Comparison of ENCODE assay signal across 17 cellular contexts in genomic region chr3:99760602-99761001, GRCh38. TPM values are rescaled to one million over a fixed set of nuclear protein-coding genes. Genes with fewer than 3 reads are reported as not detected.
A peak's percentile ranks its signal among the peaks of the same experiment; 100 is the strongest.
DNase-seq lines count a peak whose midpoint lies in the region; ATAC-seq and TF ChIP-seq lines count a peak whose summit lies in the region.
"Had no signal": no experiment of that assay in that cellular context is flagged by ENCODE, and none has a peak within 500 bp of the region (broad histone marks: within the 10 kb centered on the region; RNA-seq: fewer than 3 reads in every experiment).

No MANE protein-coding gene starts in this region.

- H3K4me1 Mint-ChIP-seq in chondrocyte (ENCODE audit: low read depth) = peaks cover 99% of the 10 kb centered on the region
- H3K4me1 Mint-ChIP-seq: CD14-positive monocyte had no signal

- H3K27me3 Mint-ChIP-seq in chondrocyte (ENCODE audit: low read depth) = no peaks in the 10 kb centered on the region

- in situ Hi-C loops in GM13976 (cut with MboI; ENCODE audit: low sequenced_read_pairs, unreplicated experiment) = loop anchor here (25.0 kb wide), 1 partner anchor 648 kb away; no protein-coding TSS in a partner anchor

- intact Hi-C loops in Right ventricle myocardium superior (cut with DNase I) (no loop called here), cardiac septum (cut with DNase I) (no loop called here), left ventricle myocardium superior (cut with micrococcal nuclease) (no loop called here), upper lobe of right lung (cut with DNase I) (no loop called here)

- no peaks in the 10 kb centered on the region for H3K36me3 ChIP-seq in upper lobe of right lung

- H3K36me3 Mint-ChIP-seq in chondrocyte (ENCODE audit: low read depth) = peaks cover 25% of the 10 kb centered on the region
- H3K36me3 Mint-ChIP-seq: CD14-positive monocyte had no signal

- H3K9me3 ChIP-seq in upper lobe of right lung = no peaks in the 10 kb centered on the region
- H3K9me3 ChIP-seq: Caco-2 had no signal

- H3K4me1 ChIP-seq in upper lobe of right lung = peaks cover 7% of the 10 kb centered on the region
- H3K4me1 ChIP-seq: Caco-2 had no signal

- no peak overlapping the region for H3K4me3 Mint-ChIP-seq in chondrocyte (ENCODE audit: unreplicated experiment)
- H3K4me3 Mint-ChIP-seq: CD14-positive monocyte had no signal

- H3K4me3 ChIP-seq in upper lobe of right lung = no peak overlapping the region

- H3K27ac Mint-ChIP-seq in chondrocyte (ENCODE audit: unreplicated experiment) = peak overlapping the region; percentile 85
- H3K27ac Mint-ChIP-seq: CD14-positive monocyte had no signal

- no peak overlapping the region for H3K27ac ChIP-seq in upper lobe of right lung
- H3K27ac ChIP-seq: KMS-11 had no signal

- peak; percentile 87 for ATAC-seq in Right ventricle myocardium superior (ENCODE audit: poor library complexity)
- peak; percentile 84 for ATAC-seq in left ventricle myocardium superior
- ATAC-seq in upper lobe of right lung = peak; percentile 35
- ATAC-seq in GM19455 (IDR thresholded peaks at IDR 0.05; ENCODE audit: unreplicated experiment) = no peak

- H3K27me3 ChIP-seq in upper lobe of right lung = no peaks in the 10 kb centered on the region

- no peak for DNase-seq in Right ventricle myocardium superior
- DNase-seq in cardiac septum (ENCODE audit: low spot score) = no peak
- DNase-seq in chondrocyte (ENCODE audit: low spot score) = no peak
- no peak for DNase-seq in left ventricle myocardium superior
- DNase-seq in upper lobe of right lung = no peak
- no peak for DNase-seq in central memory CD4-positive, alpha-beta T cell
- DNase-seq in GM13976 (ENCODE audit: low spot score) = no peak
- DNase-seq: 8988T, Caco-2, GOT3, NCI-H1092 treated with DMSO at 0.1 percent for 48 hours, NCI-H1694 treated with DMSO at 0.1 percent for 48 hours, NCI-H446 treated with DMSO at 0.1 percent for 48 hours, NCI-H748 treated with DMSO at 0.1 percent for 48 hours had no signal

- no peak for TF ChIP-seq CTCF in chondrocyte (IDR thresholded peaks at IDR 0.05)
- TF ChIP-seq CTCF in upper lobe of right lung (IDR thresholded peaks at IDR 0.05) = no peak
- no peak for TF ChIP-seq CTCF in GM13976 (IDR thresholded peaks at IDR 0.05; ENCODE audit: borderline replicate concordance, control extremely low read depth, extremely low read depth, insufficient read depth, missing control alignments)

- H3K9me3 Mint-ChIP-seq in chondrocyte (ENCODE audit: low read depth) = no peaks in the 10 kb centered on the region
- H3K9me3 Mint-ChIP-seq: CD14-positive monocyte had no signal

RNA-seq across cellular contexts. Expression of gene CMSS1, which starts 57.1 kb away (rescaled TPM):
- total RNA-seq in Right ventricle myocardium superior = 36.9 TPM
- 22.0 TPM for total RNA-seq in cardiac septum
- 19.5 to 57.6 TPM (median 22.3 TPM) in 3 replicates for total RNA-seq in chondrocyte
- 34.5 TPM for total RNA-seq in left ventricle myocardium superior
- 20.6 TPM for total RNA-seq in upper lobe of right lung
